1 cellular context compared by ENCODE assay signal in the genomic region with DNA sequence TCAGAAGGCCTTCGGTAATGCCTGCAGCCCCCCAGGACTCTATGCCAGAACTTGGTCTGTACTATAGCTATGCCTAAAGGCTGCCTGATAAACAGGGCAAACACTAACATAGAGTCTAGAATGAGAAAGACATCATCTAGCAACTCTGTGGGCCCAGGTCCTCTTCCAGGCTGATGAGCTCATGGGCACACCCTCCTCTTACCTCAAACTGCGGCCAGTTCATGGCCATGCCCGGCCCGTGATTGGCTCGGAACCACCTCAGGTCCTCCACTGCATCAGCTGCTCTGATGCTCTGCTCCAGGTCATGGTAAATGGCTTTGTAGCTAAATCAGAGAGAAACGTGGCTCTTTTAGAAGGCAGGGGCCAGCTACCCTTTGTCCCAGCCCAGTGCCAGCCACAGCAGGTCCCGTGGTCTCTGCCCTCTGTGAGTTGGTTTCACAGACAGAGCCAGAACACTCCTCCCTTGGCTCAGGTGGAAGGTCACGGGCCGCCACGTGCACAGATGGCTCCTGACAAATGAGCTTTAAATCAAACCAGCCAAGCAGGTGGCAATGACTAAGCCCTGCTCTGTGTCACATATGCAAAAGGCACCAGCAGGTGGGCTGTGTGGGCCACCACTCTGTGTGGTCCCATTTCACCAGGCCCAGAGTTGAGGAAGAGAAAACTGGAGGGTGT.
TF ChIP-seq lines count a peak whose summit lies in the region.

No MANE protein-coding gene starts in this region.

TF ChIP-seq in GM23338, 12 proteins besides CTCF, POLR2A, EP300 and RAD21 (continued from another document):
- TF ChIP-seq, protein P1, sequence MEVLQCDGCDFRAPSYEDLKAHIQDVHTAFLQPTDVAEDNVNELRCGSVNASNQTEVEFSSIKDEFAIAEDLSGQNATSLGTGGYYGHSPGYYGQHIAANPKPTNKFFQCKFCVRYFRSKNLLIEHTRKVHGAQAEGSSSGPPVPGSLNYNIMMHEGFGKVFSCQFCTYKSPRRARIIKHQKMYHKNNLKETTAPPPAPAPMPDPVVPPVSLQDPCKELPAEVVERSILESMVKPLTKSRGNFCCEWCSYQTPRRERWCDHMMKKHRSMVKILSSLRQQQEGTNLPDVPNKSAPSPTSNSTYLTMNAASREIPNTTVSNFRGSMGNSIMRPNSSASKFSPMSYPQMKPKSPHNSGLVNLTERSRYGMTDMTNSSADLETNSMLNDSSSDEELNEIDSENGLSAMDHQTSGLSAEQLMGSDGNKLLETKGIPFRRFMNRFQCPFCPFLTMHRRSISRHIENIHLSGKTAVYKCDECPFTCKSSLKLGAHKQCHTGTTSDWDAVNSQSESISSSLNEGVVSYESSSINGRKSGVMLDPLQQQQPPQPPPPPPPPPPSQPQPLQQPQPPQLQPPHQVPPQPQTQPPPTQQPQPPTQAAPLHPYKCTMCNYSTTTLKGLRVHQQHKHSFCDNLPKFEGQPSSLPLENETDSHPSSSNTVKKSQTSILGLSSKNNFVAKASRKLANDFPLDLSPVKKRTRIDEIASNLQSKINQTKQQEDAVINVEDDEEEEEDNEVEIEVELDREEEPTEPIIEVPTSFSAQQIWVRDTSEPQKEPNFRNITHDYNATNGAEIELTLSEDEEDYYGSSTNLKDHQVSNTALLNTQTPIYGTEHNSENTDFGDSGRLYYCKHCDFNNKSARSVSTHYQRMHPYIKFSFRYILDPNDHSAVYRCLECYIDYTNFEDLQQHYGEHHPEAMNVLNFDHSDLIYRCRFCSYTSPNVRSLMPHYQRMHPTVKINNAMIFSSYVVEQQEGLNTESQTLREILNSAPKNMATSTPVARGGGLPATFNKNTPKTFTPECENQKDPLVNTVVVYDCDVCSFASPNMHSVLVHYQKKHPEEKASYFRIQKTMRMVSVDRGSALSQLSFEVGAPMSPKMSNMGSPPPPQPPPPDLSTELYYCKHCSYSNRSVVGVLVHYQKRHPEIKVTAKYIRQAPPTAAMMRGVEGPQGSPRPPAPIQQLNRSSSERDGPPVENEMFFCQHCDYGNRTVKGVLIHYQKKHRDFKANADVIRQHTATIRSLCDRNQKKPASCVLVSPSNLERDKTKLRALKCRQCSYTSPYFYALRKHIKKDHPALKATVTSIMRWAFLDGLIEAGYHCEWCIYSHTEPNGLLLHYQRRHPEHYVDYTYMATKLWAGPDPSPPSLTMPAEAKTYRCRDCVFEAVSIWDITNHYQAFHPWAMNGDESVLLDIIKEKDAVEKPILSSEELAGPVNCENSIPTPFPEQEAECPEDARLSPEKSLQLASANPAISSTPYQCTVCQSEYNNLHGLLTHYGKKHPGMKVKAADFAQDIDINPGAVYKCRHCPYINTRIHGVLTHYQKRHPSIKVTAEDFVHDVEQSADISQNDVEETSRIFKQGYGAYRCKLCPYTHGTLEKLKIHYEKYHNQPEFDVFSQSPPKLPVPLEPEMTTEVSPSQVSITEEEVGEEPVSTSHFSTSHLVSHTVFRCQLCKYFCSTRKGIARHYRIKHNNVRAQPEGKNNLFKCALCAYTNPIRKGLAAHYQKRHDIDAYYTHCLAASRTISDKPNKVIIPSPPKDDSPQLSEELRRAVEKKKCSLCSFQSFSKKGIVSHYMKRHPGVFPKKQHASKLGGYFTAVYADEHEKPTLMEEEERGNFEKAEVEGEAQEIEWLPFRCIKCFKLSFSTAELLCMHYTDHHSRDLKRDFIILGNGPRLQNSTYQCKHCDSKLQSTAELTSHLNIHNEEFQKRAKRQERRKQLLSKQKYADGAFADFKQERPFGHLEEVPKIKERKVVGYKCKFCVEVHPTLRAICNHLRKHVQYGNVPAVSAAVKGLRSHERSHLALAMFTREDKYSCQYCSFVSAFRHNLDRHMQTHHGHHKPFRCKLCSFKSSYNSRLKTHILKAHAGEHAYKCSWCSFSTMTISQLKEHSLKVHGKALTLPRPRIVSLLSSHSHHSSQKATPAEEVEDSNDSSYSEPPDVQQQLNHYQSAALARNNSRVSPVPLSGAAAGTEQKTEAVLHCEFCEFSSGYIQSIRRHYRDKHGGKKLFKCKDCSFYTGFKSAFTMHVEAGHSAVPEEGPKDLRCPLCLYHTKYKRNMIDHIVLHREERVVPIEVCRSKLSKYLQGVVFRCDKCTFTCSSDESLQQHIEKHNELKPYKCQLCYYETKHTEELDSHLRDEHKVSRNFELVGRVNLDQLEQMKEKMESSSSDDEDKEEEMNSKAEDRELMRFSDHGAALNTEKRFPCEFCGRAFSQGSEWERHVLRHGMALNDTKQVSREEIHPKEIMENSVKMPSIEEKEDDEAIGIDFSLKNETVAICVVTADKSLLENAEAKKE (CRISPR knock-in tag; IDR thresholded peaks at IDR 0.05) = no peak
- no peak for TF ChIP-seq POLR2AphosphoS5 (IDR thresholded peaks at IDR 0.05; ENCODE audit: low read depth)
- TF ChIP-seq ZNF114 (CRISPR knock-in tag; IDR thresholded peaks at IDR 0.05) = no peak
- TF ChIP-seq EZH2phosphoT487 (IDR thresholded peaks at IDR 0.05; ENCODE audit: unreplicated experiment) = no peak
- no peak for TF ChIP-seq ZNF331 (CRISPR knock-in tag; IDR thresholded peaks at IDR 0.05; ENCODE audit: low read depth)
